In the genomic region with DNA sequence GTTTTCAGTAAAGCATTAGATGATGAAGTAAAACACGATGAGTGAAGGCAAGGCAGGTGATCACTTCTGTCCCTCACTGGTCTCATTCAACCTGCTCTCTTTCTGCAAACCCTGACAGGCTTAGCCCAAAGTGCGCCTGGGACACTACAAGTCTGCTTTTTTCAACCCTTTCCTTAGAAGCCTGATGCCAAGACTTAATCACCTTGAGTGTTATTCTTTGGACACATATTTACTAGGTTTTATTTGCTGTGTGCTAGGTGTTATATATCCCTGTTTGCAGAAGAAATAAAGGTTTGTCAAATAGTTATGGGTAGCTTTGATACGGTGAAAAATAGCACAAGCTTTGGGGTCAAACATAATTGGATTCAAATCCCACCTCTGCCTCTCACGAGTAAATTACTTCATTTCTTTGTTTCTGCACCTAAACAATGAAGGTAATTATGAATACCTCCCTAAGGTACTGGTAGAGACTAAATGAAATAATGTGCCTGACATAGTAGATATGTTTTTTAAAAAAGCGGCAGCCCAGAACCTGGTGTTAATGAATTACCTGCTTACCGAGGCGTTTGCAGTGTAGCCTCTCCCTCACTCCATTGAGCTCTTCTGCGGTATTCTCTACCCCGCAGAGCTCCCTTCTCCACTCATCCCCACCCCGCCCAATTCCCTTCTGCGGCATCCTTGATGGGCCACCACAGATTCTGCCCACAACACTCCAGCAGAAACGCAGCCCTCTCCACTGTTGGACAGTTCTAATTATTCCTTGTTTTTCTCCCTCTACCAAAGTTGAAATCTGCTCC, we compare ENCODE assay signal across 13 cellular contexts.
A peak's percentile ranks its signal among the peaks of the same experiment; 100 is the strongest.
DNase-seq lines count a peak whose midpoint lies in the region; ATAC-seq and TF ChIP-seq lines count a peak whose summit lies in the region.
"Had no signal": no experiment of that assay in that cellular context is flagged by ENCODE, and none has a peak within 500 bp of the region (broad histone marks: within the 10 kb centered on the region; RNA-seq: fewer than 3 reads in every experiment).

No MANE protein-coding gene starts in this region.

- no peaks in the 10 kb centered on the region for H3K9me3 Mint-ChIP-seq in nephron progenitor cell
- H3K9me3 Mint-ChIP-seq: CD4-positive, alpha-beta T cell; GM23338; IgD-negative memory B cell had no signal

- H3K36me3 Mint-ChIP-seq in nephron progenitor cell (ENCODE audit: low read depth): peaks cover 31% of the 10 kb centered on the region
- H3K36me3 Mint-ChIP-seq: IgD-negative memory B cell had no signal

- TF ChIP-seq CTCF in nephron progenitor cell (IDR thresholded peaks at IDR 0.05): no peak

- peaks cover 7% of the 10 kb centered on the region for H3K27me3 Mint-ChIP-seq in nephron progenitor cell (ENCODE audit: low read depth, poor library complexity)
- H3K27me3 Mint-ChIP-seq: CD4-positive, alpha-beta T cell; IgD-negative memory B cell had no signal

- peak overlapping the region; percentile 10 for H3K27ac Mint-ChIP-seq in nephron progenitor cell
- H3K27ac Mint-ChIP-seq: CD4-positive, alpha-beta T cell; GM23338; IgD-negative memory B cell had no signal

- H3K4me1 Mint-ChIP-seq in nephron progenitor cell: peaks cover 8% of the 10 kb centered on the region
- H3K4me1 Mint-ChIP-seq: IgD-negative memory B cell had no signal

- no peak overlapping the region for H3K4me3 Mint-ChIP-seq in nephron progenitor cell
- H3K4me3 Mint-ChIP-seq: CD4-positive, alpha-beta T cell; GM23338; IgD-negative memory B cell had no signal

- DNase-seq in NCI-H69 (lab: John Stamatoyannopoulos, UW) (peak; percentile 12), kidney tubule cell (ENCODE audit: low spot score) (peak; percentile 64), nephron progenitor cell (no peak), NAMALWA (ENCODE audit: low spot score) (no peak), GDM1 (lab: John Stamatoyannopoulos, UW) (no peak)
- no peak for DNase-seq in activated CD4-positive, CD25-positive, alpha-beta regulatory T cell (lab: John Stamatoyannopoulos, UW)
- DNase-seq: AML-193; Caco-2; CD4-positive, alpha-beta T cell; HCEC 1CT had no signal

- ATAC-seq in HG03469 (IDR thresholded peaks at IDR 0.05; ENCODE audit: unreplicated experiment): no peak
- ATAC-seq: GM23338 had no signal

Comparison
In these comparisons a context has a peak if more than half of its experiments do, and no peak if none do; other contexts are left out.
1. DNase-seq: peak in NCI-H69 (single experiment) and kidney tubule cell (single experiment); none in nephron progenitor cell (single experiment), NAMALWA (single experiment), activated CD4-positive, CD25-positive, alpha-beta regulatory T cell (0 of 4) and GDM1 (single experiment).